Comparison of ENCODE assay signal across 7 cellular contexts in genomic region chr2:120735750-120736170, GRCh38. TPM values are rescaled to one million over a fixed set of nuclear protein-coding genes. Genes with fewer than 3 reads are reported as not detected.
A peak's percentile ranks its signal among the peaks of the same experiment; 100 is the strongest.
DNase-seq lines count a peak whose midpoint lies in the region; ATAC-seq and TF ChIP-seq lines count a peak whose summit lies in the region.

Gene GLI2, plus strand, starts transcription at chr2:120735868. Its CDS starts 61,453 bp downstream, at chr2:120797321.

- H3K4me3 ChIP-seq in GM06990 (replicated peaks; ENCODE audit: low read depth, low read length) = no peak within 1 kb of the TSS; the same call in 1 of the 2 replicates
- peak within 1 kb of the TSS; percentile 85 for H3K4me3 ChIP-seq in HUES48 (ENCODE audit: low read depth, low read length)
- H3K4me3 ChIP-seq in coronary artery = peak within 1 kb of the TSS; percentile 79

- ATAC-seq in left lobe of liver = peak; percentile 74
- ATAC-seq in HG03280 (IDR thresholded peaks at IDR 0.05; ENCODE audit: unreplicated experiment) = no peak

- H3K27me3 ChIP-seq in GM06990 (replicated peaks; ENCODE audit: control insufficient read depth, insufficient read depth, low read length) (peaks cover 5% of the 10 kb centered on the region), HUES48 (ENCODE audit: control insufficient read depth, insufficient read depth, low read length) (0 out of 2 replicates have a peak, but pooled peaks cover 3% of the 10 kb centered on the region)

- H3K4me1 ChIP-seq in HUES48 (ENCODE audit: control insufficient read depth, insufficient read depth, low read length) = peaks cover 36% of the 10 kb centered on the region

- TF ChIP-seq CTCF in GM06990 (IDR thresholded peaks at IDR 0.05; ENCODE audit: insufficient read depth, low read length, poor library complexity, severe bottlenecking) (peak; percentile 34), coronary artery (IDR thresholded peaks at IDR 0.05) (peak; percentile 49)

- no peaks in the 10 kb centered on the region for H3K36me3 ChIP-seq in GM06990 (ENCODE audit: control insufficient read depth, insufficient read depth, low read length)
- H3K36me3 ChIP-seq in HUES48 (ENCODE audit: control insufficient read depth, insufficient read depth, low read length) = no peaks in the 10 kb centered on the region

- peak within 1 kb of the TSS; percentile 85 for H3K9ac ChIP-seq in HUES48 (ENCODE audit: low read depth, low read length)

- no peaks in the 10 kb centered on the region for H3K9me3 ChIP-seq in HUES48 (ENCODE audit: control insufficient read depth, insufficient read depth, low read length)

- peak; percentile 53 for DNase-seq in GM06990 (ENCODE audit: extremely low read depth, insufficient read length)
- DNase-seq in SIG-M5 treated with dmso at 0.1 percent for 504 hours (lab: John Stamatoyannopoulos, UW; ENCODE audit: unreplicated experiment) = peak; percentile 65
- peak; percentile 83 for DNase-seq in coronary artery (ENCODE audit: low spot score)
- DNase-seq in left lobe of liver (ENCODE audit: low spot score) = peak; percentile 46
- DNase-seq in stimulated activated CD4-positive, alpha-beta T cell treated with anti-CD3 and anti-CD28 coated beads, TNF-alpha, amount 100 ng/mL, for 48 hours (ENCODE audit: low read depth in 3 of 3) = peak; percentile 4 to 21 (median 20)

- H3K27ac ChIP-seq in HUES48 (ENCODE audit: low read depth, low read length) = peak within 1 kb of the TSS; percentile 97
- peak within 1 kb of the TSS; percentile 88 to 91 for H3K27ac ChIP-seq in coronary artery

RNA-seq across cellular contexts. Expression of gene GLI2, which starts in this region (rescaled TPM):
- 0.30 TPM for total RNA-seq in left lobe of liver

Comparison
In these comparisons a context has a peak if more than half of its experiments do, and no peak if none do; other contexts are left out.
1. Peak in DNase-seq and ATAC-seq in left lobe of liver; RNA of the gene not detected or under 1 TPM.
2. DNase-seq: peak in every context shown above with its lines; median percentile 83 in coronary artery; 65 in SIG-M5 treated with dmso at 0.1 percent for 504 hours; 53 in GM06990; 46 in left lobe of liver; 20 in stimulated activated CD4-positive, alpha-beta T cell treated with anti-CD3 and anti-CD28 coated beads, TNF-alpha, amount 100 ng/mL, for 48 hours.